In genomic region chr1:93909146-93910050, GRCh38 we compare ENCODE assay signal across 1 cellular context.
TF ChIP-seq lines count a peak whose summit lies in the region.

Gene GCLM, minus strand, starts transcription at chr1:93909430. Its CDS starts 267 bp downstream, at chr1:93909163.

TF ChIP-seq in K562, 482 proteins besides CTCF, POLR2A, EP300 and RAD21 (continued from another document and continues in another):
- TF ChIP-seq RNF219 (CRISPR knock-in tag; IDR thresholded peaks at IDR 0.05) (no peak), SMARCA5 (IDR thresholded peaks at IDR 0.05) (no peak), IRF2 (CRISPR knock-in tag; IDR thresholded peaks at IDR 0.05) (no peak), GTF2F1 (IDR thresholded peaks at IDR 0.05; ENCODE audit: low read depth, low read length) (no peak), SMARCA4 (IDR thresholded peaks at IDR 0.05) (no peak), ERF (CRISPR knock-in tag; IDR thresholded peaks at IDR 0.05) (no peak), ATF6 (CRISPR knock-in tag; IDR thresholded peaks at IDR 0.05) (no peak), XRCC5 (IDR thresholded peaks at IDR 0.05; ENCODE audit: low read depth, low read length) (peak; percentile 85), PML (IDR thresholded peaks at IDR 0.05; ENCODE audit: low read length) (0 out of 2 replicates have a peak, but pooled peaks have one; percentile 23), ELK3 (CRISPR knock-in tag; IDR thresholded peaks at IDR 0.05) (no peak), KAT7 (CRISPR knock-in tag; IDR thresholded peaks at IDR 0.05; ENCODE audit: borderline replicate concordance) (no peak), ZNF217 (CRISPR knock-in tag; IDR thresholded peaks at IDR 0.05) (no peak), FOXK1 (CRISPR knock-in tag; IDR thresholded peaks at IDR 0.05; ENCODE audit: borderline replicate concordance) (no peak), E2F8 (IDR thresholded peaks at IDR 0.05; ENCODE audit: low read depth, partially characterized antibody) (no peak), MYNN (IDR thresholded peaks at IDR 0.05) (no peak), MYNN (CRISPR knock-in tag; IDR thresholded peaks at IDR 0.05) (no peak), PCBP2 (IDR thresholded peaks at IDR 0.05; ENCODE audit: low read depth, low read length, poor library complexity, severe bottlenecking) (no peak), ZNF699 (CRISPR knock-in tag; IDR thresholded peaks at IDR 0.05; ENCODE audit: insufficient replicate concordance) (no peak), CTCFL (IDR thresholded peaks at IDR 0.05; ENCODE audit: borderline replicate concordance, insufficient read depth, low read depth, low read length, poor library complexity, severe bottlenecking) (peak; percentile 96), MTF1 (CRISPR knock-in tag; IDR thresholded peaks at IDR 0.05; ENCODE audit: borderline replicate concordance) (no peak), ZNF584 (CRISPR knock-in tag; IDR thresholded peaks at IDR 0.05; ENCODE audit: low read depth) (0 out of 2 replicates have a peak, but pooled peaks have one; percentile 59), ZNF639 (CRISPR knock-in tag; conservative IDR thresholded peaks at IDR 0.05 in 1 of 2, IDR thresholded peaks at IDR 0.05 in 1 of 2) (peak in 1 of 2 experiments; percentile 88; a peak in 1 of 4 replicates), RFX5 (IDR thresholded peaks at IDR 0.05; ENCODE audit: low read depth, low read length) (no peak), ZNF232 (CRISPR knock-in tag; IDR thresholded peaks at IDR 0.05) (no peak), ZNF311 (CRISPR knock-in tag; IDR thresholded peaks at IDR 0.05) (no peak), RBM15 (IDR thresholded peaks at IDR 0.05; ENCODE audit: insufficient read depth, low read length) (no peak), SOX6 (IDR thresholded peaks at IDR 0.05) (peak; percentile 83), PHB (CRISPR knock-in tag; IDR thresholded peaks at IDR 0.05) (no peak), IRF1 (CRISPR knock-in tag; IDR thresholded peaks at IDR 0.05; ENCODE audit: borderline replicate concordance) (no peak), WHSC1 (IDR thresholded peaks at IDR 0.05; ENCODE audit: low read length) (no peak), RBM17 (IDR thresholded peaks at IDR 0.05; ENCODE audit: borderline replicate concordance, low read depth, low read length) (no peak), HNRNPL (IDR thresholded peaks at IDR 0.05; ENCODE audit: low read depth, low read length) (peak; percentile 49; the same call in 1 of the 2 replicates), TEAD4 (IDR thresholded peaks at IDR 0.05; ENCODE audit: low read length) (peak; percentile 21; the same call in 1 of the 2 replicates), TEAD4 (CRISPR knock-in tag; IDR thresholded peaks at IDR 0.05; ENCODE audit: borderline replicate concordance) (no peak), FOXP1 (CRISPR knock-in tag; IDR thresholded peaks at IDR 0.05) (no peak), BDP1 (IDR thresholded peaks at IDR 0.05; ENCODE audit: insufficient read depth, insufficient read length) (no peak), ZNF408 (CRISPR knock-in tag; IDR thresholded peaks at IDR 0.05; ENCODE audit: low read depth) (no peak), POU5F1 (IDR thresholded peaks at IDR 0.05; ENCODE audit: borderline replicate concordance, low read depth, low read length, partially characterized antibody) (no peak), POLR2AphosphoS2 (IDR thresholded peaks at IDR 0.05; ENCODE audit: low read length) (no peak), ZNF785 (CRISPR knock-in tag; IDR thresholded peaks at IDR 0.05) (no peak), U2AF2 (optimal IDR thresholded peaks at IDR 0.05; ENCODE audit: low read depth, low read length) (no peak), KDM1A (IDR thresholded peaks at IDR 0.05) (no peak), GATA2 (CRISPR knock-in tag; IDR thresholded peaks at IDR 0.05) (no peak), TEAD2 (tag; IDR thresholded peaks at IDR 0.05) (no peak), EHMT2 (IDR thresholded peaks at IDR 0.05) (no peak), ETS1 (conservative IDR thresholded peaks at IDR 0.05; ENCODE audit: control insufficient read depth, low read depth, low read length) (peak; percentile 65; the same call in 1 of the 2 replicates), TAF15 (IDR thresholded peaks at IDR 0.05; ENCODE audit: low read depth, low read length) (no peak), ZNF609 (CRISPR knock-in tag; IDR thresholded peaks at IDR 0.05; ENCODE audit: borderline replicate concordance) (no peak), ZNF717 (CRISPR knock-in tag; IDR thresholded peaks at IDR 0.05) (no peak), ZNF695 (CRISPR knock-in tag; IDR thresholded peaks at IDR 0.05) (no peak), GATAD2B (IDR thresholded peaks at IDR 0.05; ENCODE audit: borderline replicate concordance) (peak; percentile 94), TCF3 (CRISPR knock-in tag; IDR thresholded peaks at IDR 0.05) (peak; percentile 40), ZNF75A (CRISPR knock-in tag; IDR thresholded peaks at IDR 0.05) (no peak)
